10 cellular contexts compared by ENCODE assay signal in genomic region chr4:6732441-6733357, GRCh38. TPM values are rescaled to one million over a fixed set of nuclear protein-coding genes. Genes with fewer than 3 reads are reported as not detected.
DNase-seq lines count a peak whose midpoint lies in the region; ATAC-seq, FAIRE-seq and TF ChIP-seq lines count a peak whose summit lies in the region.
"Had no signal": no experiment of that assay in that cellular context is flagged by ENCODE, and none has a peak within 500 bp of the region (broad histone marks: within the 10 kb centered on the region; RNA-seq: fewer than 3 reads in every experiment).

No MANE protein-coding gene starts in this region.

- H3K4me1 ChIP-seq in GM23338 (ENCODE audit: insufficient read depth) (no peaks in the 10 kb centered on the region; the same call in 1 of the 2 replicates), hepatocyte (ENCODE audit: insufficient read depth) (peaks cover 8% of the 10 kb centered on the region), small intestine (ENCODE audit: control insufficient read depth in 2 of 2, insufficient read depth in 1 of 2, low read depth in 1 of 2, low read length in 1 of 2) (no peaks in the 10 kb centered on the region)

- H3K4me2 ChIP-seq in GM23338 = no peak overlapping the region
- peak overlapping the region; percentile 0 for H3K4me2 ChIP-seq in hepatocyte

- no peak overlapping the region; the same call in 1 of the 2 replicates for H3K27ac Mint-ChIP-seq in GM23338
- H3K27ac Mint-ChIP-seq in stimulated activated naive CD8-positive, alpha-beta T cell treated with anti-CD3 and anti-CD28 coated beads, Interleukin-15, amount 100 ng/mL, for 72 hours = no peak overlapping the region
- no peak overlapping the region for H3K27ac Mint-ChIP-seq in T-helper 17 cell
- no peak overlapping the region for H3K27ac Mint-ChIP-seq in stimulated activated memory B cell treated with anti-CD40 and anti-IgM and Interleukin-4, amounts not matched to agents 10 μg/mL and 1 μg/mL and 100 μg/mL, for 72 hours
- H3K27ac Mint-ChIP-seq: activated B cell treated with CpG ODN at 0.5 μM for 24 hours; natural killer cell treated with Interleukin-12 subunit alpha and Interleukin-12 subunit beta and Interleukin-15 and Interleukin-18, amount 100 ng/mL, for 72 hours had no signal

- H3K27ac ChIP-seq in GM23338 (ENCODE audit: low read depth) (no peak overlapping the region), hepatocyte (peak overlapping the region; percentile 76), small intestine (ENCODE audit: low read depth in 1 of 2, low read length in 1 of 2) (no peak overlapping the region)

- H3K9me3 Mint-ChIP-seq in GM23338 = no peaks in the 10 kb centered on the region
- no peaks in the 10 kb centered on the region for H3K9me3 Mint-ChIP-seq in stimulated activated naive CD8-positive, alpha-beta T cell treated with anti-CD3 and anti-CD28 coated beads, Interleukin-15, amount 100 ng/mL, for 72 hours
- H3K9me3 Mint-ChIP-seq in stimulated activated memory B cell treated with anti-CD40 and anti-IgM and Interleukin-4, amounts not matched to agents 10 μg/mL and 1 μg/mL and 100 μg/mL, for 72 hours = no peaks in the 10 kb centered on the region
- H3K9me3 Mint-ChIP-seq: activated B cell treated with CpG ODN at 0.5 μM for 24 hours; natural killer cell treated with Interleukin-12 subunit alpha and Interleukin-12 subunit beta and Interleukin-15 and Interleukin-18, amount 100 ng/mL, for 72 hours had no signal

- WGBS in hepatocyte (ENCODE audit: low lambda C conversion rate, missing lambda C conversion rate) = 71% methylated on average over 21 of the region's 21 CpGs
- WGBS in small intestine, 3 donors = 55 to 74% (median 61%) methylated on average over 20 to 21 of the region's 21 CpGs

- TF ChIP-seq CTCF in GM23338 (conservative IDR thresholded peaks at IDR 0.05; ENCODE audit: low read depth in 2 of 2) (no peak), hepatocyte (IDR thresholded peaks at IDR 0.05; ENCODE audit: poor library complexity) (no peak)

- H4K20me1 ChIP-seq in GM23338 (replicated peaks; ENCODE audit: insufficient read depth) (no peaks in the 10 kb centered on the region), hepatocyte (ENCODE audit: insufficient read depth, poor library complexity, severe bottlenecking) (no peaks in the 10 kb centered on the region)

- H3K27me3 Mint-ChIP-seq in GM23338 (ENCODE audit: insufficient read depth, low read depth, poor library complexity) (peaks cover 8% of the 10 kb centered on the region), T-helper 17 cell (peaks cover 17% of the 10 kb centered on the region)
- H3K27me3 Mint-ChIP-seq in stimulated activated naive CD8-positive, alpha-beta T cell treated with anti-CD3 and anti-CD28 coated beads, Interleukin-15, amount 100 ng/mL, for 72 hours = no peaks in the 10 kb centered on the region
- peaks cover 24% of the 10 kb centered on the region for H3K27me3 Mint-ChIP-seq in stimulated activated memory B cell treated with anti-CD40 and anti-IgM and Interleukin-4, amounts not matched to agents 10 μg/mL and 1 μg/mL and 100 μg/mL, for 72 hours

- H3K79me2 ChIP-seq in GM23338 (replicated peaks; ENCODE audit: insufficient read depth) = no peaks in the 10 kb centered on the region
- no peaks in the 10 kb centered on the region for H3K79me2 ChIP-seq in hepatocyte

- H3K9me2 ChIP-seq in GM23338 (ENCODE audit: insufficient read depth) = no peaks in the 10 kb centered on the region
- H3K9me2 ChIP-seq in hepatocyte (replicated peaks; ENCODE audit: insufficient read depth) = no peaks in the 10 kb centered on the region

- no peak overlapping the region for H3K4me3 ChIP-seq in GM23338
- H3K4me3 ChIP-seq in hepatocyte = no peak overlapping the region
- no peak overlapping the region for H3K4me3 ChIP-seq in small intestine (ENCODE audit: low read depth in 1 of 2, low read length in 2 of 2)

- ATAC-seq in GM23338 = peak; percentile 38
- no peak for ATAC-seq in stimulated activated naive CD8-positive, alpha-beta T cell treated with anti-CD3 and anti-CD28 coated beads, Interleukin-15, amount 100 ng/mL, for 72 hours
- no peak for ATAC-seq in T-helper 17 cell
- no peak for ATAC-seq in stimulated activated memory B cell treated with anti-CD40 and anti-IgM and Interleukin-4, amounts not matched to agents 10 μg/mL and 1 μg/mL and 100 μg/mL, for 72 hours

- no peak overlapping the region for H3K4me3 Mint-ChIP-seq in GM23338
- no peak overlapping the region for H3K4me3 Mint-ChIP-seq in stimulated activated naive CD8-positive, alpha-beta T cell treated with anti-CD3 and anti-CD28 coated beads, Interleukin-15, amount 100 ng/mL, for 72 hours
- H3K4me3 Mint-ChIP-seq in T-helper 17 cell = no peak overlapping the region
- H3K4me3 Mint-ChIP-seq in stimulated activated memory B cell treated with anti-CD40 and anti-IgM and Interleukin-4, amounts not matched to agents 10 μg/mL and 1 μg/mL and 100 μg/mL, for 72 hours = no peak overlapping the region
- H3K4me3 Mint-ChIP-seq: activated B cell treated with CpG ODN at 0.5 μM for 24 hours; natural killer cell treated with Interleukin-12 subunit alpha and Interleukin-12 subunit beta and Interleukin-15 and Interleukin-18, amount 100 ng/mL, for 72 hours had no signal

- H3K36me3 Mint-ChIP-seq in GM23338 (ENCODE audit: low read depth) = no peaks in the 10 kb centered on the region
- H3K36me3 Mint-ChIP-seq in T-helper 17 cell (ENCODE audit: low read depth) = no peaks in the 10 kb centered on the region
- no peaks in the 10 kb centered on the region for H3K36me3 Mint-ChIP-seq in stimulated activated memory B cell treated with anti-CD40 and anti-IgM and Interleukin-4, amounts not matched to agents 10 μg/mL and 1 μg/mL and 100 μg/mL, for 72 hours
- H3K36me3 Mint-ChIP-seq: natural killer cell treated with Interleukin-12 subunit alpha and Interleukin-12 subunit beta and Interleukin-15 and Interleukin-18, amount 100 ng/mL, for 72 hours had no signal

- H2AFZ ChIP-seq in GM23338 = peak overlapping the region; percentile 52; the same call in 1 of the 2 replicates
- no peak overlapping the region for H2AFZ ChIP-seq in hepatocyte

- no peak for FAIRE-seq in small intestine (lab: Jason Lieb, UNC)

- DNase-seq in GM23338 (ENCODE audit: low spot score) (no peak), amygdala (lab: John Stamatoyannopoulos, UW) (peak in 34 of 56 donors; percentile 27 to 84 (median 54)), hepatocyte (ENCODE audit: low spot score) (peak; percentile 84), small intestine (peak; percentile 72), T-helper 17 cell (no peak)
- no peak for DNase-seq in activated T-cell treated with anti-CD3 and anti-CD28 coated beads, Interleukin-2, amount 50 U/mL, for 48 hours
- DNase-seq in stimulated activated naive CD8-positive, alpha-beta T cell treated with anti-CD3 and anti-CD28 coated beads, Interleukin-15, amount 100 ng/mL, for 72 hours = no peak
- DNase-seq: activated B cell treated with CpG ODN at 0.5 μM for 24 hours had no signal

- H3K27me3 ChIP-seq in GM23338 (ENCODE audit: insufficient read depth) (no peaks in the 10 kb centered on the region), hepatocyte (no peaks in the 10 kb centered on the region), small intestine (ENCODE audit: control insufficient read depth in 2 of 2, insufficient read depth in 2 of 2, low read length in 2 of 2) (no peaks in the 10 kb centered on the region)

- H3K4me1 Mint-ChIP-seq in GM23338 = peaks cover 12% of the 10 kb centered on the region
- peaks cover 10% of the 10 kb centered on the region for H3K4me1 Mint-ChIP-seq in stimulated activated naive CD8-positive, alpha-beta T cell treated with anti-CD3 and anti-CD28 coated beads, Interleukin-15, amount 100 ng/mL, for 72 hours
- peaks cover 4% of the 10 kb centered on the region for H3K4me1 Mint-ChIP-seq in T-helper 17 cell
- no peaks in the 10 kb centered on the region for H3K4me1 Mint-ChIP-seq in stimulated activated memory B cell treated with anti-CD40 and anti-IgM and Interleukin-4, amounts not matched to agents 10 μg/mL and 1 μg/mL and 100 μg/mL, for 72 hours
- H3K4me1 Mint-ChIP-seq: activated B cell treated with CpG ODN at 0.5 μM for 24 hours had no signal

- H3K36me3 ChIP-seq in GM23338 (ENCODE audit: insufficient read depth) (no peaks in the 10 kb centered on the region), hepatocyte (replicated peaks; ENCODE audit: insufficient read depth, low read depth) (no peaks in the 10 kb centered on the region), small intestine (ENCODE audit: control insufficient read depth in 2 of 2, insufficient read depth in 2 of 2, low read length in 2 of 2) (no peaks in the 10 kb centered on the region)

- no peaks in the 10 kb centered on the region for H3F3A ChIP-seq in GM23338 (replicated peaks; ENCODE audit: low read depth)

- H3K9me3 ChIP-seq in hepatocyte (ENCODE audit: low read depth) (no peaks in the 10 kb centered on the region), small intestine (ENCODE audit: control insufficient read depth, low read depth) (no peaks in the 10 kb centered on the region), T-helper 17 cell (ENCODE audit: control insufficient read depth, low read length, poor library complexity, severe bottlenecking) (no peaks in the 10 kb centered on the region)

TF ChIP-seq in GM23338, 12 proteins besides CTCF, POLR2A, EP300 and RAD21 (continues in another document):
- no peak for TF ChIP-seq STAT1 (IDR thresholded peaks at IDR 0.05; ENCODE audit: unreplicated experiment)
- TF ChIP-seq POLR2AphosphoS5 (IDR thresholded peaks at IDR 0.05; ENCODE audit: low read depth) = no peak

RNA-seq across cellular contexts. Expression of gene BLOC1S4, which starts 16.7 kb away (rescaled TPM):
- 33.7 and 35.2 TPM in 2 replicates for total RNA-seq in GM23338 (2014; rRNA removed; shearing (Covaris generic))
- polyA plus RNA-seq in GM23338 (2016; fragmentation: Nextera tagmentation; extraction: Ambion mirVana) = 23.9 and 26.5 TPM in 2 replicates
- total RNA-seq in hepatocyte = 29.4 and 33.3 TPM in 2 replicates
- 50.1 and 60.0 TPM in 2 replicates for polyA plus RNA-seq in hepatocyte
- polyA plus RNA-seq in small intestine = 10 to 100 TPM; 13.1 to 19.5 (median 17.2) TPM
- total RNA-seq in T-helper 17 cell = 10 to 100 TPM; 19.2 to 20.8 TPM

RNA-seq across cellular contexts. Expression of gene MRFAP1L1, which starts 23.0 kb away (rescaled TPM):
- total RNA-seq in GM23338 (2014; rRNA removed; shearing (Covaris generic)) = 58.2 and 61.6 TPM in 2 replicates
- polyA plus RNA-seq in GM23338 (2016; fragmentation: Nextera tagmentation; extraction: Ambion mirVana) (63.4 and 73.8 TPM in 2 replicates), hepatocyte (55.1 and 60.8 TPM in 2 replicates), small intestine (10 to 100 TPM; 36.0 to 48.0 (median 42.4) TPM)
- total RNA-seq in hepatocyte (84.9 and 86.4 TPM in 2 replicates), T-helper 17 cell (10 to 100 TPM; 29.3 to 33.0 TPM)

RNA-seq across cellular contexts. Expression of gene S100P, which starts 39.0 kb away (rescaled TPM):
- 0.43 TPM in 1 of 2 replicates, not detected in the other for total RNA-seq in GM23338 (2014; rRNA removed; shearing (Covaris generic))
- polyA plus RNA-seq in GM23338 (2016; fragmentation: Nextera tagmentation; extraction: Ambion mirVana) (0.32 TPM in 1 of 2 replicates, not detected in the other), hepatocyte (51.6 and 99.1 TPM in 2 replicates), small intestine (10 to 100 TPM; 33.9 to 63.5 (median 48.1) TPM)
- total RNA-seq in hepatocyte (9.2 and 36.6 TPM in 2 replicates), T-helper 17 cell (1 to 10 TPM; 2.1 to 3.8 TPM)
- total RNA-seq: activated B cell treated with CpG ODN at 0.5 μM for 24 hours had no signal

RNA-seq across cellular contexts. Expression of gene KIAA0232, which starts 49.8 kb away (rescaled TPM):
- total RNA-seq in GM23338 (2014; rRNA removed; shearing (Covaris generic)) = 34.9 and 45.1 TPM in 2 replicates
- polyA plus RNA-seq in GM23338 (2016; fragmentation: Nextera tagmentation; extraction: Ambion mirVana) (12.3 and 14.3 TPM in 2 replicates), hepatocyte (11.3 TPM in 2 replicates), small intestine (10 to 100 TPM in 1 of 3 donors, 1 to 10 TPM in 2; 6.7 to 10.5 (median 6.8) TPM)
- total RNA-seq in hepatocyte (34.3 and 38.4 TPM in 2 replicates), T-helper 17 cell (10 to 100 TPM; 16.1 to 16.7 TPM)

Comparison
In these comparisons a context has a peak if more than half of its experiments do, and no peak if none do; other contexts are left out.
1. DNase-seq: peak in amygdala (34 of 56), hepatocyte (single experiment) and small intestine (single experiment); none in GM23338 (single experiment), activated T-cell treated with anti-CD3 and anti-CD28 coated beads, Interleukin-2, amount 50 U/mL, for 48 hours (0 of 2), stimulated activated naive CD8-positive, alpha-beta T cell treated with anti-CD3 and anti-CD28 coated beads, Interleukin-15, amount 100 ng/mL, for 72 hours (0 of 2) and T-helper 17 cell (0 of 3).